9 cellular contexts compared by ENCODE assay signal in genomic region chr19:41302624-41303351, GRCh38. TPM values are rescaled to one million over a fixed set of nuclear protein-coding genes. Genes with fewer than 3 reads are reported as not detected.
DNase-seq lines count a peak whose midpoint lies in the region; ATAC-seq, FAIRE-seq and TF ChIP-seq lines count a peak whose summit lies in the region.
"Had no signal": no experiment of that assay in that cellular context is flagged by ENCODE, and none has a peak within 500 bp of the region (broad histone marks: within the 10 kb centered on the region; RNA-seq: fewer than 3 reads in every experiment).

No MANE protein-coding gene starts in this region.

- TF ChIP-seq CTCF in type B pancreatic cell (conservative IDR thresholded peaks at IDR 0.05) = no peak

- peak; percentile 96 for FAIRE-seq in GM19239 (lab: Jason Lieb, UNC)

- peaks cover 5% of the 10 kb centered on the region for H3K4me1 Mint-ChIP-seq in type B pancreatic cell (ENCODE audit: unreplicated experiment)

- no peak for ATAC-seq in HG03469 (IDR thresholded peaks at IDR 0.05; ENCODE audit: unreplicated experiment)

- H3K9me3 Mint-ChIP-seq in type B pancreatic cell = no peaks in the 10 kb centered on the region

- H3K4me3 Mint-ChIP-seq in type B pancreatic cell = no peak overlapping the region

- no peaks in the 10 kb centered on the region for H3K27me3 Mint-ChIP-seq in type B pancreatic cell

- peaks cover 20% of the 10 kb centered on the region for H3K36me3 Mint-ChIP-seq in type B pancreatic cell

- H3K27ac Mint-ChIP-seq in type B pancreatic cell = no peak overlapping the region

- DNase-seq in GM19239 (ENCODE audit: insufficient read length, low spot score) (no peak), NCI-H2171 (lab: John Stamatoyannopoulos, UW) (no peak), NCI-H146 (lab: John Stamatoyannopoulos, UW) (no peak), type B pancreatic cell (ENCODE audit: extremely low spot score, unreplicated experiment) (no peak)
- DNase-seq in activated CD4-positive, alpha-beta T cell treated with anti-CD3 and anti-CD28 coated beads, Interleukin-2, amount 50 U/mL, for 48 hours = peak; percentile 74 to 81
- peak; percentile 40 for DNase-seq in effector CD8-positive, alpha-beta T cell (lab: John Stamatoyannopoulos, UW)
- peak; percentile 73 to 75 for DNase-seq in stimulated activated CD8-positive, alpha-beta memory T cell treated with anti-CD3 and anti-CD28 coated beads, Interleukin-2, amount 100 ng/mL, for 48 hours (ENCODE audit: low read depth in 2 of 2)
- DNase-seq: brain microvascular endothelial cell had no signal

RNA-seq across cellular contexts. Expression of gene CCDC97, which starts 7.2 kb away (rescaled TPM):
- 26.7 and 42.6 TPM in 2 replicates for total RNA-seq in type B pancreatic cell (ENCODE audit: low replicate concordance)

RNA-seq across cellular contexts. Expression of gene HNRNPUL1, which starts 38.6 kb away (rescaled TPM):
- total RNA-seq in type B pancreatic cell (ENCODE audit: low replicate concordance) = 189 and 244 TPM in 2 replicates

RNA-seq across cellular contexts. Expression of gene TGFB1, which starts 50.9 kb away (rescaled TPM):
- total RNA-seq in type B pancreatic cell (ENCODE audit: low replicate concordance) = 2.3 and 3.4 TPM in 2 replicates

Comparison
In these comparisons a context has a peak if more than half of its experiments do, and no peak if none do; other contexts are left out.
1. DNase-seq: peak in activated CD4-positive, alpha-beta T cell treated with anti-CD3 and anti-CD28 coated beads, Interleukin-2, amount 50 U/mL, for 48 hours (2 of 2), effector CD8-positive, alpha-beta T cell (single experiment) and stimulated activated CD8-positive, alpha-beta memory T cell treated with anti-CD3 and anti-CD28 coated beads, Interleukin-2, amount 100 ng/mL, for 48 hours (2 of 2); none in GM19239 (single experiment), NCI-H2171 (single experiment), NCI-H146 (single experiment) and type B pancreatic cell (single experiment).